In genomic region chr19:4373601-4374441, GRCh38 we compare ENCODE assay signal across 8 cellular contexts. TPM values are rescaled to one million over a fixed set of nuclear protein-coding genes. Genes with fewer than 3 reads are reported as not detected.
DNase-seq lines count a peak whose midpoint lies in the region; ATAC-seq, FAIRE-seq and TF ChIP-seq lines count a peak whose summit lies in the region.

No MANE protein-coding gene starts in this region.

- no peak for FAIRE-seq in D721Med (lab: Jason Lieb, UNC)

- H3K4me3 ChIP-seq in heart right ventricle = peak overlapping the region in 2 of 10 donors; percentile 15 to 28

- H3K4me3 Mint-ChIP-seq in WTC11 = no peak overlapping the region

- POLR2A ChIA-PET in WTC11 (lab: Charles Lee) = interaction anchor here (1.7 kb wide), 1 partner anchor 12 kb away, joined by 4 read pairs; no protein-coding TSS in a partner anchor

- DNase-seq in GM03348 (ENCODE audit: low spot score) = peak; percentile 52
- DNase-seq in WTC11 (ENCODE audit: low spot score) = no peak
- DNase-seq in heart right ventricle = peak; percentile 55 to 65
- DNase-seq in putamen (ENCODE audit: low spot score) = peak; percentile 78
- no peak for DNase-seq in D721Med (ENCODE audit: insufficient read length, low spot score)

- WGBS in heart right ventricle, 2 donors = 27 to 30% methylated on average over 24 of the region's 24 CpGs

- peaks cover 41% of the 10 kb centered on the region for H3K4me1 Mint-ChIP-seq in WTC11

- no peaks in the 10 kb centered on the region for H3K36me3 Mint-ChIP-seq in WTC11

- ATAC-seq in WTC11 = no peak
- peak; percentile 25 to 52 (median 39) for ATAC-seq in heart right ventricle
- no peak for ATAC-seq in HG02938 (IDR thresholded peaks at IDR 0.05; ENCODE audit: unreplicated experiment)
- ATAC-seq in GM18868 (IDR thresholded peaks at IDR 0.05; ENCODE audit: unreplicated experiment) = no peak
- no peak for ATAC-seq in GM19035 (IDR thresholded peaks at IDR 0.05; ENCODE audit: unreplicated experiment)

- peaks cover 0 to 12% (median 0%) of the 10 kb centered on the region in 9 donors for H3K36me3 ChIP-seq in heart right ventricle

- peak overlapping the region; percentile 83 for H3K27ac Mint-ChIP-seq in WTC11

- no peaks in the 10 kb centered on the region for H3K27me3 Mint-ChIP-seq in WTC11 (ENCODE audit: low read depth)

- no peak for TF ChIP-seq CTCF in WTC11 (IDR thresholded peaks at IDR 0.05)
- no peak for TF ChIP-seq CTCF in heart right ventricle (IDR thresholded peaks at IDR 0.05)
- TF ChIP-seq CTCF in D721Med (IDR thresholded peaks at IDR 0.05; ENCODE audit: insufficient read depth, missing control alignments) = no peak

- CTCF ChIA-PET in WTC11 (lab: Charles Lee) = interaction anchor here (3.7 to 5.2 kb wide), 4 partner anchors 9 to 106 kb away, joined by 36 to 48 read pairs (median 42); no protein-coding TSS in a partner anchor

- intact Hi-C loops in heart right ventricle (cut with DNase I) = loop anchor here in 2 of 10 donors (2.0 kb wide), 2 partner anchors 21 to 27 kb away; partner anchors contain the start of gene SH3GL1 (in 1 of the 2)

- no peaks in the 10 kb centered on the region for H3K9me3 Mint-ChIP-seq in WTC11

- no peaks in the 10 kb centered on the region for H3K27me3 ChIP-seq in heart right ventricle

- H3K4me1 ChIP-seq in heart right ventricle = peaks cover 62 to 96% (median 93%) of the 10 kb centered on the region in 9 donors

- H3K9me3 ChIP-seq in heart right ventricle = no peaks in the 10 kb centered on the region

- H3K27ac ChIP-seq in heart right ventricle = peak overlapping the region; percentile 26 to 96 (median 81)

TF ChIP-seq in WTC11, 78 proteins besides CTCF, POLR2A, EP300 and RAD21 (continues in another document):
- TF ChIP-seq, protein P1, sequence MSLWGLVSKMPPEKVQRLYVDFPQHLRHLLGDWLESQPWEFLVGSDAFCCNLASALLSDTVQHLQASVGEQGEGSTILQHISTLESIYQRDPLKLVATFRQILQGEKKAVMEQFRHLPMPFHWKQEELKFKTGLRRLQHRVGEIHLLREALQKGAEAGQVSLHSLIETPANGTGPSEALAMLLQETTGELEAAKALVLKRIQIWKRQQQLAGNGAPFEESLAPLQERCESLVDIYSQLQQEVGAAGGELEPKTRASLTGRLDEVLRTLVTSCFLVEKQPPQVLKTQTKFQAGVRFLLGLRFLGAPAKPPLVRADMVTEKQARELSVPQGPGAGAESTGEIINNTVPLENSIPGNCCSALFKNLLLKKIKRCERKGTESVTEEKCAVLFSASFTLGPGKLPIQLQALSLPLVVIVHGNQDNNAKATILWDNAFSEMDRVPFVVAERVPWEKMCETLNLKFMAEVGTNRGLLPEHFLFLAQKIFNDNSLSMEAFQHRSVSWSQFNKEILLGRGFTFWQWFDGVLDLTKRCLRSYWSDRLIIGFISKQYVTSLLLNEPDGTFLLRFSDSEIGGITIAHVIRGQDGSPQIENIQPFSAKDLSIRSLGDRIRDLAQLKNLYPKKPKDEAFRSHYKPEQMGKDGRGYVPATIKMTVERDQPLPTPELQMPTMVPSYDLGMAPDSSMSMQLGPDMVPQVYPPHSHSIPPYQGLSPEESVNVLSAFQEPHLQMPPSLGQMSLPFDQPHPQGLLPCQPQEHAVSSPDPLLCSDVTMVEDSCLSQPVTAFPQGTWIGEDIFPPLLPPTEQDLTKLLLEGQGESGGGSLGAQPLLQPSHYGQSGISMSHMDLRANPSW (CRISPR knock-in tag; conservative IDR thresholded peaks at IDR 0.05; ENCODE audit: low read depth) = no peak
- TF ChIP-seq SP1 (CRISPR knock-in tag; conservative IDR thresholded peaks at IDR 0.05) (no peak), GRHL2 (CRISPR knock-in tag; IDR thresholded peaks at IDR 0.05; ENCODE audit: insufficient replicate concordance, severe bottlenecking) (no peak), PRDM15 (CRISPR knock-in tag; IDR thresholded peaks at IDR 0.05) (no peak), SMAD4 (CRISPR knock-in tag; IDR thresholded peaks at IDR 0.05) (no peak)
- TF ChIP-seq, protein P2, sequence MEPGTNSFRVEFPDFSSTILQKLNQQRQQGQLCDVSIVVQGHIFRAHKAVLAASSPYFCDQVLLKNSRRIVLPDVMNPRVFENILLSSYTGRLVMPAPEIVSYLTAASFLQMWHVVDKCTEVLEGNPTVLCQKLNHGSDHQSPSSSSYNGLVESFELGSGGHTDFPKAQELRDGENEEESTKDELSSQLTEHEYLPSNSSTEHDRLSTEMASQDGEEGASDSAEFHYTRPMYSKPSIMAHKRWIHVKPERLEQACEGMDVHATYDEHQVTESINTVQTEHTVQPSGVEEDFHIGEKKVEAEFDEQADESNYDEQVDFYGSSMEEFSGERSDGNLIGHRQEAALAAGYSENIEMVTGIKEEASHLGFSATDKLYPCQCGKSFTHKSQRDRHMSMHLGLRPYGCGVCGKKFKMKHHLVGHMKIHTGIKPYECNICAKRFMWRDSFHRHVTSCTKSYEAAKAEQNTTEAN (CRISPR knock-in tag; IDR thresholded peaks at IDR 0.05) = no peak
- TF ChIP-seq, protein P3, sequence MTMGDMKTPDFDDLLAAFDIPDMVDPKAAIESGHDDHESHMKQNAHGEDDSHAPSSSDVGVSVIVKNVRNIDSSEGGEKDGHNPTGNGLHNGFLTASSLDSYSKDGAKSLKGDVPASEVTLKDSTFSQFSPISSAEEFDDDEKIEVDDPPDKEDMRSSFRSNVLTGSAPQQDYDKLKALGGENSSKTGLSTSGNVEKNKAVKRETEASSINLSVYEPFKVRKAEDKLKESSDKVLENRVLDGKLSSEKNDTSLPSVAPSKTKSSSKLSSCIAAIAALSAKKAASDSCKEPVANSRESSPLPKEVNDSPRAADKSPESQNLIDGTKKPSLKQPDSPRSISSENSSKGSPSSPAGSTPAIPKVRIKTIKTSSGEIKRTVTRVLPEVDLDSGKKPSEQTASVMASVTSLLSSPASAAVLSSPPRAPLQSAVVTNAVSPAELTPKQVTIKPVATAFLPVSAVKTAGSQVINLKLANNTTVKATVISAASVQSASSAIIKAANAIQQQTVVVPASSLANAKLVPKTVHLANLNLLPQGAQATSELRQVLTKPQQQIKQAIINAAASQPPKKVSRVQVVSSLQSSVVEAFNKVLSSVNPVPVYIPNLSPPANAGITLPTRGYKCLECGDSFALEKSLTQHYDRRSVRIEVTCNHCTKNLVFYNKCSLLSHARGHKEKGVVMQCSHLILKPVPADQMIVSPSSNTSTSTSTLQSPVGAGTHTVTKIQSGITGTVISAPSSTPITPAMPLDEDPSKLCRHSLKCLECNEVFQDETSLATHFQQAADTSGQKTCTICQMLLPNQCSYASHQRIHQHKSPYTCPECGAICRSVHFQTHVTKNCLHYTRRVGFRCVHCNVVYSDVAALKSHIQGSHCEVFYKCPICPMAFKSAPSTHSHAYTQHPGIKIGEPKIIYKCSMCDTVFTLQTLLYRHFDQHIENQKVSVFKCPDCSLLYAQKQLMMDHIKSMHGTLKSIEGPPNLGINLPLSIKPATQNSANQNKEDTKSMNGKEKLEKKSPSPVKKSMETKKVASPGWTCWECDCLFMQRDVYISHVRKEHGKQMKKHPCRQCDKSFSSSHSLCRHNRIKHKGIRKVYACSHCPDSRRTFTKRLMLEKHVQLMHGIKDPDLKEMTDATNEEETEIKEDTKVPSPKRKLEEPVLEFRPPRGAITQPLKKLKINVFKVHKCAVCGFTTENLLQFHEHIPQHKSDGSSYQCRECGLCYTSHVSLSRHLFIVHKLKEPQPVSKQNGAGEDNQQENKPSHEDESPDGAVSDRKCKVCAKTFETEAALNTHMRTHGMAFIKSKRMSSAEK (CRISPR knock-in tag; IDR thresholded peaks at IDR 0.05; ENCODE audit: borderline replicate concordance) = no peak

RNA-seq across cellular contexts. Expression of gene SH3GL1, which starts 26.5 kb away (rescaled TPM):
- total RNA-seq in WTC11 (2021) = 89.4 to 109 TPM (median 89.7 TPM) in 3 replicates
- total RNA-seq in heart right ventricle = 10 to 100 TPM; 13.1 to 33.4 (median 17.6) TPM
- polyA plus RNA-seq in heart right ventricle = 10 to 100 TPM; 20.1 to 41.8 TPM

RNA-seq across cellular contexts. Expression of gene CHAF1A, which starts 28.6 kb away (rescaled TPM):
- total RNA-seq in WTC11 (2021) = 126 to 161 TPM (median 137 TPM) in 3 replicates
- total RNA-seq in heart right ventricle = 1 to 10 TPM; 4.5 to 8.7 (median 6.6) TPM
- polyA plus RNA-seq in heart right ventricle = 1 to 10 TPM; 4.2 to 4.4 TPM

RNA-seq across cellular contexts. Expression of gene MPND, which starts 30.5 kb away (rescaled TPM):
- 28.3 to 37.7 TPM (median 37.4 TPM) in 3 replicates for total RNA-seq in WTC11 (2021)
- 10 to 100 TPM; 18.7 to 26.6 (median 20.9) TPM for total RNA-seq in heart right ventricle
- polyA plus RNA-seq in heart right ventricle = 10 to 100 TPM; 15.2 to 25.2 TPM

RNA-seq across cellular contexts. Expression of gene STAP2, which starts 35.2 kb away (rescaled TPM):
- 18.2 to 21.1 TPM (median 20.2 TPM) in 3 replicates for total RNA-seq in WTC11 (2021)
- total RNA-seq in heart right ventricle = 1 to 10 TPM in 9 of 10 donors, under 1 TPM in 1; 0.56 to 9.1 (median 2.6) TPM
- polyA plus RNA-seq in heart right ventricle = 1 to 10 TPM; 2.1 to 2.2 TPM

Comparison
In these comparisons a context has a peak if more than half of its experiments do, and no peak if none do; other contexts are left out.
1. DNase-seq: peak in GM03348 (single experiment), heart right ventricle (2 of 2) and putamen (single experiment); none in WTC11 (single experiment) and D721Med (single experiment).
2. ATAC-seq: peak in heart right ventricle (8 of 8); none in WTC11 (single experiment), HG02938 (single experiment), GM18868 (single experiment) and GM19035 (single experiment).
3. RNA of gene CHAF1A, which starts 28.6 kb away (total RNA-seq): 126 to 161 TPM in WTC11; 4.5 to 8.7 TPM in heart right ventricle; every median in the first group is over 10 times any median in the second.